Comparison of ENCODE assay signal across 11 cellular contexts in genomic region chr17:17126131-17127110, GRCh38.
DNase-seq lines count a peak whose midpoint lies in the region; ATAC-seq and TF ChIP-seq lines count a peak whose summit lies in the region.
"Had no signal": no experiment of that assay in that cellular context is flagged by ENCODE, and none has a peak within 500 bp of the region (broad histone marks: within the 10 kb centered on the region; RNA-seq: fewer than 3 reads in every experiment).

No MANE protein-coding gene starts in this region.

- peak overlapping the region; percentile 23 for H2AK9ac ChIP-seq in IMR-90 (replicated peaks; ENCODE audit: low read depth, low read length, poor library complexity)

- in situ Hi-C loops in IMR-90 (cut with MboI; ENCODE audit: low sequenced_read_pairs), result no loop called here

- no peak overlapping the region for H4K8ac ChIP-seq in IMR-90 (ENCODE audit: low read depth in 2 of 2, low read length in 2 of 2)

- WGBS in IMR-90 (ENCODE audit: extremely low coverage in 2 of 2, insufficient read length in 1 of 2), 2 experiments, result 85% methylated on average over 4 of the region's 21 CpGs; no CpG with 5 or more reads in 1 of the 2 experiments
- WGBS in stomach, 5 donors, result 74 to 85% (median 83%) methylated on average over 17 to 21 of the region's 21 CpGs

- no peak overlapping the region for H4K91ac ChIP-seq in IMR-90 (ENCODE audit: insufficient read depth, low read depth, low read length)

- POLR2A ChIA-PET in IMR-90 (lab: Charles Lee; ENCODE audit: unreplicated experiment), result interaction anchor here (0.6 kb wide), 1 partner anchor 89 kb away, joined by 4 read pairs; no protein-coding TSS in a partner anchor

- no peak for TF ChIP-seq EP300 in stomach (IDR thresholded peaks at IDR 0.05)

- H2AK5ac ChIP-seq in IMR-90 (ENCODE audit: low read depth, low read length), result no peak overlapping the region

- intact Hi-C loops in IMR-90 (cut with micrococcal nuclease), result no loop called here
- intact Hi-C loops in stomach (cut with DNase I; ENCODE audit: low total_unique reads), result no loop called here

- H3K4me1 ChIP-seq in BLaER1, result peaks cover 99% of the 10 kb centered on the region
- H3K4me1 ChIP-seq in IMR-90 (ENCODE audit: control insufficient read depth, insufficient read depth, low read length), result peaks cover 5% of the 10 kb centered on the region
- H3K4me1 ChIP-seq in stomach, result peaks cover 5 to 73% (median 37%) of the 10 kb centered on the region in 4 donors
- H3K4me1 ChIP-seq: SJSA1 had no signal

- DNase-seq in IMR-90 (no peak), cerebellar cortex (ENCODE audit: low spot score) (peak; percentile 65), NCI-H2227 treated with DMSO at 0.1 percent for 48 hours (lab: John Stamatoyannopoulos, UW) (no peak), stomach (no peak)
- no peak for DNase-seq in natural killer cell treated with Interleukin-12 subunit alpha and Interleukin-12 subunit beta and Interleukin-15 and Interleukin-18, amount 100 ng/mL, for 72 hours (ENCODE audit: low spot score)
- DNase-seq in NK-92 treated with Interleukin-12 subunit alpha and Interleukin-12 subunit beta, amount 100 ng/mL, for 24 hours (lab: John Stamatoyannopoulos, UW), result no peak
- DNase-seq: cortex of kidney; stimulated activated CD4-positive, alpha-beta T cell treated with anti-CD3 and anti-CD28 coated beads, Interleukin-1b, Interleukin-23, amount 100 ng/mL, for 48 hours had no signal

- no peak overlapping the region for H3K56ac ChIP-seq in IMR-90 (ENCODE audit: extremely low read depth, insufficient read depth, low read length)

- H3K27me3 ChIP-seq in BLaER1 (no peaks in the 10 kb centered on the region), IMR-90 (ENCODE audit: control insufficient read depth, insufficient read depth, low read length) (no peaks in the 10 kb centered on the region), stomach (no peaks in the 10 kb centered on the region)
- H3K27me3 ChIP-seq: SJSA1 had no signal

- H4K20me1 ChIP-seq in BLaER1, result peaks cover 100% of the 10 kb centered on the region
- H4K20me1 ChIP-seq in IMR-90 (ENCODE audit: insufficient read depth, low read length), result peaks cover 75% of the 10 kb centered on the region

- H2AFZ ChIP-seq in IMR-90 (replicated peaks; ENCODE audit: low read length, poor library complexity), result no peak overlapping the region

- CTCF ChIA-PET in IMR-90 (lab: Yijun Ruan, JAX), result interaction anchor here (0.6 to 1.0 kb wide), 2 partner anchors 16 to 106 kb away, joined by 3 read pairs; no protein-coding TSS in a partner anchor

- H3K27ac ChIP-seq in BLaER1 (peak overlapping the region; percentile 77), IMR-90 (ENCODE audit: insufficient read depth, low read length) (no peak overlapping the region), stomach (peak overlapping the region in 2 of 5 donors; percentile 4 to 6)
- H3K27ac ChIP-seq: SJSA1 had no signal

- peaks cover 19% of the 10 kb centered on the region for H3K9me1 ChIP-seq in IMR-90 (ENCODE audit: insufficient read depth, low read length)

- no TSS peak for BruUV-seq in IMR-90 (replicated peaks; lab: Mats Ljungman, UMichigan)

- no peak overlapping the region for H2BK15ac ChIP-seq in IMR-90 (ENCODE audit: low read depth, low read length)

- no peaks in the 10 kb centered on the region for H3K9me3 Mint-ChIP-seq in natural killer cell treated with Interleukin-12 subunit alpha and Interleukin-12 subunit beta and Interleukin-15 and Interleukin-18, amount 100 ng/mL, for 72 hours

- H4K5ac ChIP-seq in IMR-90 (ENCODE audit: low read depth, low read length), result no peak overlapping the region

- no peaks in the 10 kb centered on the region for H3K27me3 Mint-ChIP-seq in natural killer cell treated with Interleukin-12 subunit alpha and Interleukin-12 subunit beta and Interleukin-15 and Interleukin-18, amount 100 ng/mL, for 72 hours

- H3K4me2 ChIP-seq in BLaER1 (peak overlapping the region; percentile 93), IMR-90 (ENCODE audit: low read depth, low read length) (no peak overlapping the region)

- H3K27ac Mint-ChIP-seq in natural killer cell treated with Interleukin-12 subunit alpha and Interleukin-12 subunit beta and Interleukin-15 and Interleukin-18, amount 100 ng/mL, for 72 hours, result peak overlapping the region; percentile 85 to 94

- H3K4me3 Mint-ChIP-seq in natural killer cell treated with Interleukin-12 subunit alpha and Interleukin-12 subunit beta and Interleukin-15 and Interleukin-18, amount 100 ng/mL, for 72 hours, result peak overlapping the region; percentile 88

- TF ChIP-seq CTCF in IMR-90 (conservative IDR thresholded peaks at IDR 0.05; ENCODE audit: low read depth, low read length) (no peak), stomach (IDR thresholded peaks at IDR 0.05) (no peak)

- ATAC-seq in IMR-90 (ENCODE audit: low read depth) (no peak), HG03139 (IDR thresholded peaks at IDR 0.05; ENCODE audit: unreplicated experiment) (no peak)
- ATAC-seq in natural killer cell treated with Interleukin-12 subunit alpha and Interleukin-12 subunit beta and Interleukin-15 and Interleukin-18, amount 100 ng/mL, for 72 hours, result peak; percentile 55 to 61

- H3K18ac ChIP-seq in IMR-90 (ENCODE audit: low read depth, low read length), result no peak overlapping the region

- no peak overlapping the region for H3K14ac ChIP-seq in IMR-90 (replicated peaks; ENCODE audit: low read depth, low read length)

- H3K9ac ChIP-seq in BLaER1 (peak overlapping the region; percentile 68), IMR-90 (ENCODE audit: low read depth, low read length) (no peak overlapping the region)

- no peaks in the 10 kb centered on the region for H3K36me3 Mint-ChIP-seq in natural killer cell treated with Interleukin-12 subunit alpha and Interleukin-12 subunit beta and Interleukin-15 and Interleukin-18, amount 100 ng/mL, for 72 hours

- no peak overlapping the region for H2BK5ac ChIP-seq in IMR-90 (ENCODE audit: low read depth, low read length, poor library complexity, severe bottlenecking)

- dilution Hi-C loops in IMR-90 (cut with HindIII; ENCODE audit: low sequenced_read_pairs, unreplicated experiment), result no loop called here

- H3K4me3 ChIP-seq in BLaER1 (peak overlapping the region; percentile 54), IMR-90 (ENCODE audit: insufficient read depth, low read depth, low read length) (no peak overlapping the region), stomach (no peak overlapping the region)
- H3K4me3 ChIP-seq: SJSA1 had no signal

- no peak overlapping the region for H3K23ac ChIP-seq in IMR-90 (ENCODE audit: low read depth, low read length)

- no peak overlapping the region for H2BK20ac ChIP-seq in IMR-90 (ENCODE audit: low read depth, low read length)

- peaks cover 51 to 89% of the 10 kb centered on the region in 2 experiments for H3K79me1 ChIP-seq in IMR-90 (ENCODE audit: low read depth in 1 of 2, low read length in 2 of 2)

- TF ChIP-seq POLR2A in IMR-90 (IDR thresholded peaks at IDR 0.05; ENCODE audit: low read depth, low read length), result no peak
- TF ChIP-seq POLR2A in stomach (IDR thresholded peaks at IDR 0.05), result no peak

- H3K9me3 ChIP-seq in BLaER1 (no peaks in the 10 kb centered on the region), IMR-90 (ENCODE audit: control insufficient read depth, insufficient read depth, low read length) (no peaks in the 10 kb centered on the region), stomach (no peaks in the 10 kb centered on the region)
- H3K9me3 ChIP-seq: SJSA1 had no signal

- H3K4me1 Mint-ChIP-seq in natural killer cell treated with Interleukin-12 subunit alpha and Interleukin-12 subunit beta and Interleukin-15 and Interleukin-18, amount 100 ng/mL, for 72 hours (ENCODE audit: low read depth in 2 of 2), result peaks cover 40 to 66% of the 10 kb centered on the region in 2 donors

- H3K4ac ChIP-seq in IMR-90 (ENCODE audit: low read depth, low read length), result no peak overlapping the region

- no peak overlapping the region for H2BK120ac ChIP-seq in IMR-90 (ENCODE audit: low read depth, low read length)

- H3K36me3 ChIP-seq in BLaER1 (peaks cover 54% of the 10 kb centered on the region), IMR-90 (ENCODE audit: control insufficient read depth, insufficient read depth, low read length) (peaks cover 33% of the 10 kb centered on the region), stomach (peaks cover 25 to 51% (median 49%) of the 10 kb centered on the region in 4 donors)

- no peak for TF ChIP-seq RAD21 in IMR-90 (IDR thresholded peaks at IDR 0.05; ENCODE audit: low read length)

TF ChIP-seq in IMR-90, 13 proteins besides CTCF, POLR2A, EP300 and RAD21:
- TF ChIP-seq SMC3 (IDR thresholded peaks at IDR 0.05; ENCODE audit: low read depth, low read length) (no peak), USF2 (IDR thresholded peaks at IDR 0.05; ENCODE audit: low read depth, low read length) (no peak), MAFK (IDR thresholded peaks at IDR 0.05; ENCODE audit: low read depth, low read length) (no peak), NFE2L2 (IDR thresholded peaks at IDR 0.05; ENCODE audit: low read depth, low read length) (no peak), RFX5 (IDR thresholded peaks at IDR 0.05; ENCODE audit: low read depth, low read length) (no peak), FOS (IDR thresholded peaks at IDR 0.05; ENCODE audit: low read depth, low read length) (no peak)

Comparison
In these comparisons a context has a peak if more than half of its experiments do, and no peak if none do; other contexts are left out.
1. ATAC-seq: peak in natural killer cell treated with Interleukin-12 subunit alpha and Interleukin-12 subunit beta and Interleukin-15 and Interleukin-18, amount 100 ng/mL, for 72 hours (2 of 2); none in IMR-90 (single experiment) and HG03139 (single experiment).